In genomic region chr18:73258375-73259087, GRCh38 we compare ENCODE assay signal across 20 cellular contexts.
"Had no signal": no experiment of that assay in that cellular context is flagged by ENCODE, and none has a peak within 500 bp of the region (broad histone marks: within the 10 kb centered on the region; RNA-seq: fewer than 3 reads in every experiment).

No MANE protein-coding gene starts in this region.

- DNase-seq: activated B cell treated with CpG ODN at 0.5 μM for 24 hours; activated CD4-positive, alpha-beta T cell treated with anti-CD3 and anti-CD28 coated beads for 4 hours; activated CD4-positive, alpha-beta T cell treated with anti-CD3 and anti-CD28 coated beads, Interleukin-2, amount 50 U/mL, for 48 hours; activated CD8-positive, alpha-beta memory T cell treated with anti-CD3 and anti-CD28 coated beads, Interleukin-2, amount 50 U/mL, for 48 hours; activated naive CD4-positive, alpha-beta T cell treated with Interleukin-2 at 50 U/mL for 16 hours; activated naive CD8-positive, alpha-beta T cell treated with anti-CD3 and anti-CD28 coated beads for 36 hours; activated T-cell treated with anti-CD3 and anti-CD28 coated beads, Interleukin-2, amount 50 U/mL, for 48 hours; effector memory CD4-positive, alpha-beta T cell; foreskin melanocyte; immature natural killer cell; left ventricle myocardium inferior; natural killer cell; stimulated activated CD4-positive, alpha-beta T cell treated with anti-CD3 and anti-CD28 coated beads, Interleukin-4, amount 100 ng/mL, for 24 hours; stimulated activated naive CD8-positive, alpha-beta T cell treated with anti-CD3 and anti-CD28 coated beads, Interleukin-15, Interleukin-2, amounts not matched to agents 100 U/mL and 50 U/mL, for 24 hours; upper lobe of left lung had no signal

- H3K4me3 Mint-ChIP-seq: activated B cell treated with CpG ODN at 0.5 μM for 24 hours; activated naive CD8-positive, alpha-beta T cell treated with anti-CD3 and anti-CD28 coated beads for 36 hours; central memory CD8-positive, alpha-beta T cell; immature natural killer cell; natural killer cell had no signal

- H3K4me1 ChIP-seq: breast epithelium, left ventricle myocardium inferior, upper lobe of left lung had no signal

- H3K4me1 Mint-ChIP-seq: activated B cell treated with CpG ODN at 0.5 μM for 24 hours; activated naive CD8-positive, alpha-beta T cell treated with anti-CD3 and anti-CD28 coated beads for 36 hours; central memory CD8-positive, alpha-beta T cell; immature natural killer cell; natural killer cell had no signal

- H3K79me2 ChIP-seq: hepatocyte had no signal

- H3K9me3 ChIP-seq: breast epithelium, left ventricle myocardium inferior, upper lobe of left lung had no signal

- H3K9me3 Mint-ChIP-seq: activated B cell treated with CpG ODN at 0.5 μM for 24 hours had no signal

- H3K27ac Mint-ChIP-seq: activated B cell treated with CpG ODN at 0.5 μM for 24 hours; activated naive CD8-positive, alpha-beta T cell treated with anti-CD3 and anti-CD28 coated beads for 36 hours; immature natural killer cell; natural killer cell; progenitor cell of endocrine pancreas had no signal

- H3K27me3 ChIP-seq: breast epithelium, hepatocyte, upper lobe of left lung had no signal

- H3K27me3 Mint-ChIP-seq: activated B cell treated with CpG ODN at 0.5 μM for 24 hours; activated naive CD8-positive, alpha-beta T cell treated with anti-CD3 and anti-CD28 coated beads for 36 hours; central memory CD8-positive, alpha-beta T cell; progenitor cell of endocrine pancreas had no signal

- ATAC-seq: esophagus mucosa; natural killer cell; stimulated activated naive CD8-positive, alpha-beta T cell treated with anti-CD3 and anti-CD28 coated beads, Interleukin-15, Interleukin-2, amounts not matched to agents 100 U/mL and 50 U/mL, for 24 hours had no signal

- H3K27ac ChIP-seq: breast epithelium, hepatocyte, left ventricle myocardium inferior, upper lobe of left lung had no signal

- H3K36me3 Mint-ChIP-seq: activated naive CD8-positive, alpha-beta T cell treated with anti-CD3 and anti-CD28 coated beads for 36 hours; immature natural killer cell; natural killer cell had no signal

- H2AFZ ChIP-seq: hepatocyte had no signal

- H3K4me2 ChIP-seq: hepatocyte had no signal
